ENCODE assay signal across 8 cellular contexts in genomic region chr9:77649109-77649812, GRCh38. TPM values are rescaled to one million over a fixed set of nuclear protein-coding genes. Genes with fewer than 3 reads are reported as not detected.
DNase-seq lines count a peak whose midpoint lies in the region; ATAC-seq, FAIRE-seq and TF ChIP-seq lines count a peak whose summit lies in the region.

No MANE protein-coding gene starts in this region.

- peaks cover 49% of the 10 kb centered on the region for H3K27me3 Mint-ChIP-seq in stimulated activated naive CD8-positive, alpha-beta T cell treated with anti-CD3 and anti-CD28 coated beads, Interleukin-15, Interleukin-2, amounts not matched to agents 100 ng/mL and 50 ng/mL, for 24 hours
- peaks cover 22% of the 10 kb centered on the region for H3K27me3 Mint-ChIP-seq in activated naive CD8-positive, alpha-beta T cell

- H3K4me3 Mint-ChIP-seq in stimulated activated naive CD8-positive, alpha-beta T cell treated with anti-CD3 and anti-CD28 coated beads, Interleukin-15, Interleukin-2, amounts not matched to agents 100 ng/mL and 50 ng/mL, for 24 hours, result peak overlapping the region; percentile 73
- peak overlapping the region; percentile 35 for H3K4me3 Mint-ChIP-seq in activated naive CD8-positive, alpha-beta T cell

- H3K36me3 Mint-ChIP-seq in stimulated activated naive CD8-positive, alpha-beta T cell treated with anti-CD3 and anti-CD28 coated beads, Interleukin-15, Interleukin-2, amounts not matched to agents 100 ng/mL and 50 ng/mL, for 24 hours (ENCODE audit: low read depth), result no peaks in the 10 kb centered on the region
- no peaks in the 10 kb centered on the region for H3K36me3 Mint-ChIP-seq in activated naive CD8-positive, alpha-beta T cell

- H3K9me3 ChIP-seq in iPS-18a (ENCODE audit: control insufficient read depth, low read depth, low read length) (no peaks in the 10 kb centered on the region), suprapubic skin (no peaks in the 10 kb centered on the region)

- no peak overlapping the region for H3K27ac Mint-ChIP-seq in stimulated activated naive CD8-positive, alpha-beta T cell treated with anti-CD3 and anti-CD28 coated beads, Interleukin-15, Interleukin-2, amounts not matched to agents 100 ng/mL and 50 ng/mL, for 24 hours
- no peak overlapping the region for H3K27ac Mint-ChIP-seq in activated naive CD8-positive, alpha-beta T cell

- WGBS in suprapubic skin, result 69% methylated on average over 10 of the region's 10 CpGs

- no peak for ATAC-seq in stimulated activated naive CD8-positive, alpha-beta T cell treated with anti-CD3 and anti-CD28 coated beads, Interleukin-15, Interleukin-2, amounts not matched to agents 100 U/mL and 50 U/mL, for 24 hours
- no peak for ATAC-seq in HG03196 (IDR thresholded peaks at IDR 0.05; ENCODE audit: unreplicated experiment)

- H3K36me3 ChIP-seq in iPS-18a (ENCODE audit: control insufficient read depth, low read depth, low read length) (no peaks in the 10 kb centered on the region), suprapubic skin (no peaks in the 10 kb centered on the region)

- H3K9ac ChIP-seq in iPS-18a (ENCODE audit: low read length), result no peak overlapping the region

- TF ChIP-seq POLR2A in suprapubic skin (IDR thresholded peaks at IDR 0.05), result no peak

- peaks cover 20% of the 10 kb centered on the region for H3K4me1 Mint-ChIP-seq in stimulated activated naive CD8-positive, alpha-beta T cell treated with anti-CD3 and anti-CD28 coated beads, Interleukin-15, Interleukin-2, amounts not matched to agents 100 ng/mL and 50 ng/mL, for 24 hours (ENCODE audit: low read depth)
- H3K4me1 Mint-ChIP-seq in activated naive CD8-positive, alpha-beta T cell (ENCODE audit: low read depth), result peaks cover 12% of the 10 kb centered on the region

- no peak for FAIRE-seq in HTR-8/SVneo (lab: Jason Lieb, UNC)

- no peak for TF ChIP-seq EP300 in suprapubic skin (IDR thresholded peaks at IDR 0.05)

- H3K27me3 ChIP-seq in iPS-18a (ENCODE audit: control insufficient read depth, insufficient read depth, low read length) (peaks cover 33% of the 10 kb centered on the region), suprapubic skin (peaks cover 23% of the 10 kb centered on the region)

- H3K27ac ChIP-seq in iPS-18a (ENCODE audit: low read length) (no peak overlapping the region), suprapubic skin (no peak overlapping the region)

- H3K4me3 ChIP-seq in iPS-18a (ENCODE audit: low read length), result peak overlapping the region; percentile 55
- H3K4me3 ChIP-seq in suprapubic skin, result peak overlapping the region; percentile 60

- peak in 1 of 2 donors; percentile 9 for TF ChIP-seq CTCF in suprapubic skin (IDR thresholded peaks at IDR 0.05)

- H3K9me3 Mint-ChIP-seq in stimulated activated naive CD8-positive, alpha-beta T cell treated with anti-CD3 and anti-CD28 coated beads, Interleukin-15, Interleukin-2, amounts not matched to agents 100 ng/mL and 50 ng/mL, for 24 hours, result no peaks in the 10 kb centered on the region
- no peaks in the 10 kb centered on the region for H3K9me3 Mint-ChIP-seq in activated naive CD8-positive, alpha-beta T cell (ENCODE audit: low read depth)

- peaks cover 6% of the 10 kb centered on the region for H3K4me1 ChIP-seq in iPS-18a (ENCODE audit: control insufficient read depth, low read depth, low read length)
- peaks cover 20% of the 10 kb centered on the region for H3K4me1 ChIP-seq in suprapubic skin

- no peak for DNase-seq in stimulated activated naive CD8-positive, alpha-beta T cell treated with anti-CD3 and anti-CD28 coated beads, Interleukin-15, Interleukin-2, amounts not matched to agents 100 U/mL and 50 U/mL, for 24 hours
- no peak for DNase-seq in suprapubic skin (ENCODE audit: low spot score in 2 of 2)
- DNase-seq in HTR-8/SVneo (ENCODE audit: insufficient read length, low spot score), result no peak
- no peak for DNase-seq in stimulated activated CD4-positive, alpha-beta T cell treated with anti-CD3 and anti-CD28 coated beads, Interleukin-4, amount 100 ng/mL, for 24 hours

RNA-seq across cellular contexts. Expression of gene GNA14, which starts 1.1 kb away (rescaled TPM):
- total RNA-seq in suprapubic skin, result 1 to 10 TPM in 2 of 4 donors, under 1 TPM in 2; 0.42 to 4.2 (median 2.0) TPM
